Comparison of ENCODE assay signal across 1 cellular context in the genomic region with DNA sequence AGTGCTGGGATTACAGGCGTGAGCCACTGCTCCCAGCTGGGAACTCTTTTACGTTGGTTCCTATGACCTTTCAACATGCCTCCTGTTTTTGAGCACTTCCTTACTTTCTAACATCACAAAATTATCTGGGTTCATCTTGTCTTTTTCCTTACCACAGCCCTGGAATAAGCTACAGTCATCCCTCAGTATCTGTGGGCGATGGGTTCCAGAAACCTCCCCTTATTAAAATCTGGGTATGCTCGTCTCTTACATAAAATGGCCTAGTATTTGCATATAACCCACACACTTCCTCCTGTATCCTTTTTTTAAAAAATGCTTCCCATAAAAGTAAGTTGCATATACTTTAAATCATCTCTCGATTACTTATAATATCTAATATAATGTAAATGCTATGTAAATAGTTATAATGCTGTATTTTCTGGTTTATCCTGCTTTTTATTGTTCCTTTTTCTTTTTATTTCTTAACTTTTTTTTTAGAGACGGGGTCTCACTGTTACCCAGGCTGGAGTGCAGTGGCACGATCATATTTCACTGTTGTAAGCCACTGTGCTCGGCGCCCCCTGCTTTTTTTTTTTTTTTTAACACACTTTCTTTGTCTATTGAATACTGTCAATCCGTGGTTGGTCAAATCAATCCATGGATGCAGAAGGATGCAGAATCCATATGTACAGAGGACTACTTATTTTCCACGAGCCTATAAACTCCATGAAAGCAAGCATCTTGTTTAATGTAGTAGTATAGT.
TF ChIP-seq lines count a peak whose summit lies in the region.

No MANE protein-coding gene starts in this region.

TF ChIP-seq in WTC11, 78 proteins besides CTCF, POLR2A, EP300 and RAD21:
- TF ChIP-seq, protein P1, sequence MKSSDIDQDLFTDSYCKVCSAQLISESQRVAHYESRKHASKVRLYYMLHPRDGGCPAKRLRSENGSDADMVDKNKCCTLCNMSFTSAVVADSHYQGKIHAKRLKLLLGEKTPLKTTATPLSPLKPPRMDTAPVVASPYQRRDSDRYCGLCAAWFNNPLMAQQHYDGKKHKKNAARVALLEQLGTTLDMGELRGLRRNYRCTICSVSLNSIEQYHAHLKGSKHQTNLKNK (CRISPR knock-in tag; IDR thresholded peaks at IDR 0.05), result no peak
- no peak for TF ChIP-seq USF2 (CRISPR knock-in tag; IDR thresholded peaks at IDR 0.05)
- TF ChIP-seq, protein P2, sequence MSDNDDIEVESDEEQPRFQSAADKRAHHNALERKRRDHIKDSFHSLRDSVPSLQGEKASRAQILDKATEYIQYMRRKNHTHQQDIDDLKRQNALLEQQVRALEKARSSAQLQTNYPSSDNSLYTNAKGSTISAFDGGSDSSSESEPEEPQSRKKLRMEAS (CRISPR knock-in tag; IDR thresholded peaks at IDR 0.05), result no peak
- TF ChIP-seq MXD4 (CRISPR knock-in tag; IDR thresholded peaks at IDR 0.05; ENCODE audit: borderline replicate concordance), result no peak
- TF ChIP-seq, protein P3, sequence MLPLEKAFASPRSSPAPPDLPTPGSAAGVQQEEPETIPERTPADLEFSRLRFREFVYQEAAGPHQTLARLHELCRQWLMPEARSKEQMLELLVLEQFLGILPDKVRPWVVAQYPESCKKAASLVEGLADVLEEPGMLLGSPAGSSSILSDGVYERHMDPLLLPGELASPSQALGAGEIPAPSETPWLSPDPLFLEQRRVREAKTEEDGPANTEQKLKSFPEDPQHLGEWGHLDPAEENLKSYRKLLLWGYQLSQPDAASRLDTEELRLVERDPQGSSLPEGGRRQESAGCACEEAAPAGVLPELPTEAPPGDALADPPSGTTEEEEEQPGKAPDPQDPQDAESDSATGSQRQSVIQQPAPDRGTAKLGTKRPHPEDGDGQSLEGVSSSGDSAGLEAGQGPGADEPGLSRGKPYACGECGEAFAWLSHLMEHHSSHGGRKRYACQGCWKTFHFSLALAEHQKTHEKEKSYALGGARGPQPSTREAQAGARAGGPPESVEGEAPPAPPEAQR (CRISPR knock-in tag; IDR thresholded peaks at IDR 0.05), result no peak
TF ChIP-seq in WTC11: peak in this region for 0.
